ENCODE assay signal across 18 cellular contexts in the genomic region with DNA sequence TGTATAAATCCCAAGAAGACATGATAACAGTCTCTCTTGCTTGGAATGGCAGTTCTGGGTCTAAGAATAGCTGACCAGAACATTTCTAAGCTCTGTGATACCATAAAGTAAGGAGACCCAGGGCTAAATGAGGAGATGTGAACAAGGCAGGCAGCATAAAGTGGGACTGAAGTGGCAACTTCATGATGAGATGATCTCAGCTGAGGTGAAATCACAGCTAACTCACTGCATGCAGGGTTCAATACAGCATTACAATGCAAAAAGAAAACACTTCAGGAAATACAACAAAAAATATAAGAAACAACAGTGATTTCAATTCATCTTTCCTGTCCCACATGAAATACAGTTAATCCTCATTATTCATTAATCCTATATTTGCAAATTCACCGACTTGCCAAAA. TPM values are rescaled to one million over a fixed set of nuclear protein-coding genes. Genes with fewer than 3 reads are reported as not detected.
DNase-seq lines count a peak whose midpoint lies in the region; ATAC-seq, FAIRE-seq and TF ChIP-seq lines count a peak whose summit lies in the region.
"Had no signal": no experiment of that assay in that cellular context is flagged by ENCODE, and none has a peak within 500 bp of the region (broad histone marks: within the 10 kb centered on the region; RNA-seq: fewer than 3 reads in every experiment).

No MANE protein-coding gene starts in this region.

- WGBS in body of pancreas, 2 donors: 27 to 30% methylated on average over 1 of the region's 1 CpG

- POLR2A ChIA-PET in Panc1 (lab: Charles Lee): no interaction called here

- TF ChIP-seq POLR2A in body of pancreas (IDR thresholded peaks at IDR 0.05): no peak

- H3K36me3 ChIP-seq in Panc1 (ENCODE audit: control insufficient read depth, insufficient read depth, low read length) (peaks cover 3% of the 10 kb centered on the region; the same call in 1 of the 2 replicates), osteoblast (ENCODE audit: insufficient read depth, low read length) (no peaks in the 10 kb centered on the region), body of pancreas (replicated peaks in 1 of 2; ENCODE audit: insufficient read depth in 1 of 2, low read depth in 2 of 2) (peaks cover 0 to 4% of the 10 kb centered on the region in 2 donors)

- CTCF ChIA-PET in Panc1 (lab: Charles Lee): no interaction called here

- no peak overlapping the region for H2AFZ ChIP-seq in osteoblast (ENCODE audit: low read length)
- H2AFZ ChIP-seq: GM23338 had no signal

- H3K9me3 ChIP-seq in Panc1 (ENCODE audit: control insufficient read depth, insufficient read depth, low read depth, low read length) (no peaks in the 10 kb centered on the region), osteoblast (ENCODE audit: low read depth, low read length) (no peaks in the 10 kb centered on the region), body of pancreas (no peaks in the 10 kb centered on the region)

- H3K4me3 ChIP-seq in Panc1 (ENCODE audit: low read depth in 2 of 2, low read length in 2 of 2) (no peak overlapping the region), osteoblast (ENCODE audit: insufficient read depth, low read length) (no peak overlapping the region), body of pancreas (no peak overlapping the region)
- H3K4me3 ChIP-seq: BLaER1, GM12878, GM23338 had no signal

- 0 out of 2 replicates have a peak, but pooled peaks cover 2% of the 10 kb centered on the region for H3K4me1 ChIP-seq in Panc1 (ENCODE audit: control insufficient read depth, insufficient read depth, low read length)
- H3K4me1 ChIP-seq in osteoblast (ENCODE audit: insufficient read depth, low read length): peaks cover 13% of the 10 kb centered on the region
- peaks cover 9% of the 10 kb centered on the region for H3K4me1 ChIP-seq in body of pancreas
- H3K4me1 ChIP-seq: BLaER1 had no signal

- H3K27ac ChIP-seq in Panc1 (ENCODE audit: low read length) (no peak overlapping the region), osteoblast (ENCODE audit: low read depth, low read length) (peak overlapping the region; percentile 31), body of pancreas (no peak overlapping the region)
- H3K27ac ChIP-seq: BLaER1 had no signal

- no peaks in the 10 kb centered on the region for H3K27me3 ChIP-seq in Panc1 (ENCODE audit: control insufficient read depth, insufficient read depth, low read length)
- no peaks in the 10 kb centered on the region for H3K27me3 ChIP-seq in osteoblast (ENCODE audit: insufficient read depth, low read length)
- no peaks in the 10 kb centered on the region for H3K27me3 ChIP-seq in body of pancreas
- H3K27me3 ChIP-seq: BLaER1 had no signal

- FAIRE-seq in RCC 7860 (lab: Jason Lieb, UNC): no peak
- FAIRE-seq: GM12878, GM18507 had no signal

- TF ChIP-seq CTCF in Panc1 (IDR thresholded peaks at IDR 0.05): no peak
- no peak for TF ChIP-seq CTCF in osteoblast (IDR thresholded peaks at IDR 0.05; ENCODE audit: extremely low read depth, low read depth, low read length)
- TF ChIP-seq CTCF in body of pancreas (IDR thresholded peaks at IDR 0.05): no peak

- DNase-seq in ELR (ENCODE audit: low read depth) (peak; percentile 3), Panc1 (ENCODE audit: low read depth, low spot score) (no peak), fibroblast of peridontal ligament (ENCODE audit: extremely low read depth) (peak; percentile 7), osteoblast (ENCODE audit: insufficient read length, low spot score, missing footprints) (no peak), RCC 7860 (ENCODE audit: low spot score) (no peak), KG1 (lab: John Stamatoyannopoulos, UW) (no peak), body of pancreas (no peak)
- DNase-seq: CD8-positive, alpha-beta T cell; DND-41; GDM1; KBM-7; NCI-H1436 treated with DMSO at 0.1 percent for 48 hours; NCI-H510A; SIG-M5 had no signal

- H4K20me1 ChIP-seq in osteoblast (ENCODE audit: insufficient read depth, low read length): no peaks in the 10 kb centered on the region
- H4K20me1 ChIP-seq: BLaER1 had no signal

- BruUV-seq in Panc1 (replicated peaks; lab: Mats Ljungman, UMichigan): no TSS peak

- H3K4me2 ChIP-seq in osteoblast (ENCODE audit: insufficient read depth, low read length): peak overlapping the region; percentile 0
- H3K4me2 ChIP-seq: BLaER1, GM23338 had no signal

- ATAC-seq in Panc1: peak; percentile 60
- ATAC-seq in body of pancreas: no peak
- ATAC-seq: CD8-positive, alpha-beta T cell; GM12878; GM23338 had no signal

- intact Hi-C loops in Panc1 (cut with micrococcal nuclease; ENCODE audit: unreplicated experiment): no loop called here
- intact Hi-C loops in body of pancreas (cut with DNase I): no loop called here

- in situ Hi-C loops in Panc1 (cut with HindIII; ENCODE audit: low pct_unique_long_range_greater_than_20kb, low sequenced_read_pairs): no loop called here

- H3K79me2 ChIP-seq in osteoblast (ENCODE audit: insufficient read depth, low read length): no peaks in the 10 kb centered on the region

RNA-seq across cellular contexts. Expression of gene MRE11, which starts 44.6 kb away (rescaled TPM):
- 35.0 TPM for total RNA-seq in Panc1 (2021; ENCODE audit: unreplicated experiment)
- polyA plus RNA-seq in Panc1 (2012; ENCODE audit: insufficient read length): 12.6 TPM
- 10.1 and 15.0 TPM in 2 replicates for total RNA-seq in osteoblast
- 10 to 100 TPM in 1 of 2 donors, 1 to 10 TPM in 1; 9.2 to 18.9 TPM for total RNA-seq in body of pancreas

RNA-seq across cellular contexts. Expression of gene ANKRD49, which starts 44.8 kb away (rescaled TPM):
- total RNA-seq in Panc1 (2021; ENCODE audit: unreplicated experiment) (15.4 TPM), osteoblast (13.0 and 14.1 TPM in 2 replicates), body of pancreas (10 to 100 TPM; 12.5 to 13.5 TPM)
- 8.7 TPM for polyA plus RNA-seq in Panc1 (2012; ENCODE audit: insufficient read length)

RNA-seq across cellular contexts. Expression of gene GPR83, which starts 47.8 kb away (rescaled TPM):
- total RNA-seq in Panc1 (2021; ENCODE audit: unreplicated experiment) (0.05 TPM), osteoblast (not detected in 2 replicates), body of pancreas (not detected)
- 0.12 TPM for polyA plus RNA-seq in Panc1 (2012; ENCODE audit: insufficient read length)
- total RNA-seq: GM12878 had no signal

Comparison
In these comparisons a context has a peak if more than half of its experiments do, and no peak if none do; other contexts are left out.
1. DNase-seq: peak in ELR (single experiment) and fibroblast of peridontal ligament (single experiment); none in Panc1 (single experiment), osteoblast (single experiment), RCC 7860 (single experiment), KG1 (single experiment) and body of pancreas (0 of 4).